In the genomic region with DNA sequence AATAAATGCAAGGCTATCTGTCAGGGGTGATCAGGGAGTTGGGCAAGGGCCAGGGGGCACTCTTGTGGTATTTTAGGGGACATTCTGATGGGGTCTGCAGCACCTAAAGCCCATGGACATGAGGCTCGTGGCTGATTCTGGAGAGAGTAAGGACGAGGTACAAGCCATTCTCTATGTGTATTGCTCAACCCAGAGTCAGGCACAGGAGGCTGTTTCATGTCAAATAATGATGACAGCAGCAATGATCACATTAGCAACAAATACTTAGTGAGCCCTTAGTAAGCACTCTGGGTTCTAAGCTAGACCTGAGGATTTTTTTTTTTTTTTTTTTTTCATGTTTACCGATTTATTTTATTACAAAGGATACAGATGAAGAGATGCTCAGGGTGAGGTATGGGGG, we compare ENCODE assay signal across 18 cellular contexts.
A peak's percentile ranks its signal among the peaks of the same experiment; 100 is the strongest.
DNase-seq lines count a peak whose midpoint lies in the region; ATAC-seq and TF ChIP-seq lines count a peak whose summit lies in the region.
"Had no signal": no experiment of that assay in that cellular context is flagged by ENCODE, and none has a peak within 500 bp of the region (broad histone marks: within the 10 kb centered on the region; RNA-seq: fewer than 3 reads in every experiment).

No MANE protein-coding gene starts in this region.

- no peak for TF ChIP-seq CTCF in heart right ventricle (IDR thresholded peaks at IDR 0.05)
- no peak for TF ChIP-seq CTCF in left ventricle myocardium inferior (IDR thresholded peaks at IDR 0.05; ENCODE audit: borderline replicate concordance)
- no peak for TF ChIP-seq CTCF in body of pancreas (IDR thresholded peaks at IDR 0.05)
- no peak for TF ChIP-seq CTCF in gastroesophageal sphincter (IDR thresholded peaks at IDR 0.05)
- TF ChIP-seq CTCF in right lobe of liver (IDR thresholded peaks at IDR 0.05) = no peak

- no peaks in the 10 kb centered on the region for H3K9me3 ChIP-seq in heart right ventricle
- H3K9me3 ChIP-seq in left ventricle myocardium inferior (replicated peaks) = no peaks in the 10 kb centered on the region
- H3K9me3 ChIP-seq in body of pancreas = no peaks in the 10 kb centered on the region
- no peaks in the 10 kb centered on the region for H3K9me3 ChIP-seq in gastroesophageal sphincter
- no peaks in the 10 kb centered on the region for H3K9me3 ChIP-seq in right lobe of liver
- H3K9me3 ChIP-seq: MG63, Peyer's patch had no signal

- ATAC-seq in heart right ventricle (peak in 5 of 8 donors; percentile 15 to 56 (median 52)), body of pancreas (peak; percentile 33), gastroesophageal sphincter (peak; percentile 73), right lobe of liver (no peak)

- H3K36me3 ChIP-seq in heart right ventricle (no peaks in the 10 kb centered on the region), left ventricle myocardium inferior (no peaks in the 10 kb centered on the region), body of pancreas (replicated peaks in 1 of 2; ENCODE audit: insufficient read depth in 1 of 2, low read depth in 2 of 2) (no peaks in the 10 kb centered on the region), gastroesophageal sphincter (no peaks in the 10 kb centered on the region), right lobe of liver (no peaks in the 10 kb centered on the region)
- H3K36me3 ChIP-seq: MG63, Peyer's patch had no signal

- H3K4me3 ChIP-seq in heart right ventricle (no peak overlapping the region), left ventricle myocardium inferior (no peak overlapping the region), body of pancreas (no peak overlapping the region), gastroesophageal sphincter (no peak overlapping the region), right lobe of liver (no peak overlapping the region)
- H3K4me3 ChIP-seq: MG63, Peyer's patch, SK-N-MC had no signal

- intact Hi-C loops in heart right ventricle (cut with DNase I) = no loop called here
- intact Hi-C loops in left ventricle myocardium inferior (cut with micrococcal nuclease) = no loop called here
- intact Hi-C loops in body of pancreas (cut with DNase I) = no loop called here
- intact Hi-C loops in right lobe of liver (cut with DNase I) = no loop called here

- TF ChIP-seq POLR2A in body of pancreas (IDR thresholded peaks at IDR 0.05) (no peak), gastroesophageal sphincter (IDR thresholded peaks at IDR 0.05) (no peak), right lobe of liver (IDR thresholded peaks at IDR 0.05) (no peak)

- DNase-seq in heart right ventricle (no peak), left ventricle myocardium inferior (no peak), body of pancreas (no peak), right lobe of liver (no peak), ACHN (no peak), LoVo (ENCODE audit: low spot score) (no peak)
- no peak for DNase-seq in activated CD4-positive, CD25-positive, alpha-beta regulatory T cell treated with anti-CD3 and anti-CD28 coated beads, Interleukin-2, amount 50 U/mL, for 72 hours
- DNase-seq: DMS 273 treated with DMSO at 0.1 percent for 48 hours; DND-41; H9; MG63; NCI-H2081; NCI-H446 treated with DMSO at 0.1 percent for 48 hours; NK-92 treated with Interleukin-12 subunit alpha and Interleukin-12 subunit beta, amount 100 ng/mL, for 24 hours; Peyer's patch had no signal

- in situ Hi-C loops in ACHN (cut with HindIII; ENCODE audit: low pct_ligation_motif_present, low pct_unique_long_range_greater_than_20kb, low sequenced_read_pairs) = no loop called here

- H3K4me1 ChIP-seq in heart right ventricle (peaks cover 0 to 13% (median 0%) of the 10 kb centered on the region in 9 donors), left ventricle myocardium inferior (no peaks in the 10 kb centered on the region), body of pancreas (no peaks in the 10 kb centered on the region), gastroesophageal sphincter (peaks cover 0 to 3% (median 0%) of the 10 kb centered on the region in 3 donors), right lobe of liver (no peaks in the 10 kb centered on the region)
- H3K4me1 ChIP-seq: Peyer's patch had no signal

- peaks cover 0 to 18% (median 7%) of the 10 kb centered on the region in 7 donors for H3K27me3 ChIP-seq in heart right ventricle
- peaks cover 41% of the 10 kb centered on the region for H3K27me3 ChIP-seq in left ventricle myocardium inferior (ENCODE audit: low read depth)
- no peaks in the 10 kb centered on the region for H3K27me3 ChIP-seq in body of pancreas
- H3K27me3 ChIP-seq in gastroesophageal sphincter = no peaks in the 10 kb centered on the region
- no peaks in the 10 kb centered on the region for H3K27me3 ChIP-seq in right lobe of liver
- H3K27me3 ChIP-seq: MG63, Peyer's patch had no signal

- 33 to 59% methylated on average over 3 of the region's 3 CpGs for WGBS in heart right ventricle, 2 donors
- 37% methylated on average over 3 of the region's 3 CpGs for whole genome bisulfite sequencing in body of pancreas, 2 donors
- WGBS in gastroesophageal sphincter (ENCODE audit: low coverage in 1 of 2), 2 donors = 17 to 66% methylated on average over 3 of the region's 3 CpGs
- WGBS in right lobe of liver (ENCODE audit: insufficient coverage, low coverage, low lambda C conversion rate, missing lambda C conversion rate) = 50% methylated on average over 2 of the region's 3 CpGs

- no peak for TF ChIP-seq EP300 in gastroesophageal sphincter (IDR thresholded peaks at IDR 0.05)

- no peak overlapping the region for H3K27ac ChIP-seq in heart right ventricle
- H3K27ac ChIP-seq in left ventricle myocardium inferior (replicated peaks) = no peak overlapping the region
- H3K27ac ChIP-seq in body of pancreas = no peak overlapping the region
- peak overlapping the region in 2 of 4 donors; percentile 43 to 69 for H3K27ac ChIP-seq in gastroesophageal sphincter
- H3K27ac ChIP-seq in right lobe of liver = no peak overlapping the region
- H3K27ac ChIP-seq: C4-2B, Peyer's patch, SK-N-MC had no signal

Comparison
In these comparisons a context has a peak if more than half of its experiments do, and no peak if none do; other contexts are left out.
1. ATAC-seq: peak in heart right ventricle (5 of 8), body of pancreas (single experiment) and gastroesophageal sphincter (single experiment); none in right lobe of liver (0 of 4).